In genomic region chr19:12668346-12668745, GRCh38 we compare ENCODE assay signal across 8 cellular contexts. TPM values are rescaled to one million over a fixed set of nuclear protein-coding genes. Genes with fewer than 3 reads are reported as not detected.
DNase-seq lines count a peak whose midpoint lies in the region; ATAC-seq, FAIRE-seq and TF ChIP-seq lines count a peak whose summit lies in the region.

No MANE protein-coding gene starts in this region.

- peak overlapping the region; percentile 99; the same call in 1 of the 2 replicates for H3K27ac ChIP-seq in HL-60 (replicated peaks)
- H3K27ac ChIP-seq in iPS-18a (ENCODE audit: low read length): no peak overlapping the region

- no peaks in the 10 kb centered on the region for H3K27me3 Mint-ChIP-seq in activated T-helper 17 cell treated with anti-CD3 and anti-CD28 coated beads, Interleukin-2, amount 50 U/mL, for 72 hours
- no peaks in the 10 kb centered on the region for H3K27me3 Mint-ChIP-seq in stimulated activated naive B cell treated with anti-CD40 and anti-IgM and Interleukin-4, amounts not matched to agents 10 μg/mL and 1 μg/mL and 100 μg/mL, for 72 hours

- DNase-seq in HL-60 (ENCODE audit: low read depth in 1 of 2, low spot score in 1 of 2) (no peak), GM12891 (ENCODE audit: insufficient read length, low spot score) (no peak)
- DNase-seq in stimulated activated naive B cell treated with anti-CD40 and anti-IgM and Interleukin-4, amounts not matched to agents 10 μg/mL and 1 μg/mL and 100 μg/mL, for 72 hours: no peak

- H3K36me3 ChIP-seq in iPS-18a (ENCODE audit: control insufficient read depth, low read depth, low read length): peaks cover 4% of the 10 kb centered on the region

- H3K9me3 Mint-ChIP-seq in activated T-helper 17 cell treated with anti-CD3 and anti-CD28 coated beads, Interleukin-2, amount 50 U/mL, for 72 hours: no peaks in the 10 kb centered on the region
- H3K9me3 Mint-ChIP-seq in stimulated activated naive B cell treated with anti-CD40 and anti-IgM and Interleukin-4, amounts not matched to agents 10 μg/mL and 1 μg/mL and 100 μg/mL, for 72 hours: no peaks in the 10 kb centered on the region

- peak overlapping the region; percentile 99 for H3K27ac Mint-ChIP-seq in activated T-helper 17 cell treated with anti-CD3 and anti-CD28 coated beads, Interleukin-2, amount 50 U/mL, for 72 hours
- peak overlapping the region; percentile 100 for H3K27ac Mint-ChIP-seq in stimulated activated naive B cell treated with anti-CD40 and anti-IgM and Interleukin-4, amounts not matched to agents 10 μg/mL and 1 μg/mL and 100 μg/mL, for 72 hours

- no peaks in the 10 kb centered on the region for H3K9me3 ChIP-seq in iPS-18a (ENCODE audit: control insufficient read depth, low read depth, low read length)

- FAIRE-seq in GM12891 (lab: Jason Lieb, UNC): no peak

- no peaks in the 10 kb centered on the region for H3K4me1 ChIP-seq in iPS-18a (ENCODE audit: control insufficient read depth, low read depth, low read length)

- H3K4me3 ChIP-seq in HL-60 (replicated peaks; ENCODE audit: insufficient read depth, low read length): peak overlapping the region; percentile 86
- H3K4me3 ChIP-seq in iPS-18a (ENCODE audit: low read length): peak overlapping the region; percentile 80

- H3K27me3 ChIP-seq in HL-60 (ENCODE audit: insufficient read depth, poor library complexity, severe bottlenecking): no peaks in the 10 kb centered on the region
- no peaks in the 10 kb centered on the region for H3K27me3 ChIP-seq in iPS-18a (ENCODE audit: control insufficient read depth, insufficient read depth, low read length)

- no peak for TF ChIP-seq CTCF in HL-60 (IDR thresholded peaks at IDR 0.05; ENCODE audit: insufficient read depth, low read length)

- no peak for ATAC-seq in activated T-helper 17 cell treated with anti-CD3 and anti-CD28 coated beads, Interleukin-2, amount 50 U/mL, for 72 hours (replicated peaks)
- ATAC-seq in stimulated activated naive B cell treated with anti-CD40 and anti-IgM and Interleukin-4, amounts not matched to agents 10 μg/mL and 1 μg/mL and 100 μg/mL, for 72 hours (replicated peaks): no peak
- ATAC-seq in GM21381 (IDR thresholded peaks at IDR 0.05; ENCODE audit: unreplicated experiment): no peak
- no peak for ATAC-seq in HG03571 (IDR thresholded peaks at IDR 0.05; ENCODE audit: unreplicated experiment)
- ATAC-seq in GM19463 (IDR thresholded peaks at IDR 0.05; ENCODE audit: unreplicated experiment): no peak

- TF ChIP-seq POLR2A in GM12891 (IDR thresholded peaks at IDR 0.05; ENCODE audit: low read depth, low read length): no peak

- peak overlapping the region; percentile 92 for H3K4me3 Mint-ChIP-seq in activated T-helper 17 cell treated with anti-CD3 and anti-CD28 coated beads, Interleukin-2, amount 50 U/mL, for 72 hours
- peak overlapping the region; percentile 85 to 92 for H3K4me3 Mint-ChIP-seq in stimulated activated naive B cell treated with anti-CD40 and anti-IgM and Interleukin-4, amounts not matched to agents 10 μg/mL and 1 μg/mL and 100 μg/mL, for 72 hours

- peaks cover 96% of the 10 kb centered on the region for H3K36me3 Mint-ChIP-seq in activated T-helper 17 cell treated with anti-CD3 and anti-CD28 coated beads, Interleukin-2, amount 50 U/mL, for 72 hours (ENCODE audit: low read depth)
- peaks cover 37 to 61% of the 10 kb centered on the region in 2 donors for H3K36me3 Mint-ChIP-seq in stimulated activated naive B cell treated with anti-CD40 and anti-IgM and Interleukin-4, amounts not matched to agents 10 μg/mL and 1 μg/mL and 100 μg/mL, for 72 hours

- H3K4me1 Mint-ChIP-seq in activated T-helper 17 cell treated with anti-CD3 and anti-CD28 coated beads, Interleukin-2, amount 50 U/mL, for 72 hours: peaks cover 6% of the 10 kb centered on the region
- peaks cover 48 to 74% of the 10 kb centered on the region in 2 donors for H3K4me1 Mint-ChIP-seq in stimulated activated naive B cell treated with anti-CD40 and anti-IgM and Interleukin-4, amounts not matched to agents 10 μg/mL and 1 μg/mL and 100 μg/mL, for 72 hours

- peak overlapping the region; percentile 78 for H3K9ac ChIP-seq in iPS-18a (ENCODE audit: low read length)

TF ChIP-seq in GM12891, 5 proteins besides CTCF, POLR2A, EP300 and RAD21:
- TF ChIP-seq SPI1 (IDR thresholded peaks at IDR 0.05; ENCODE audit: low read depth, low read length): no peak
- TF ChIP-seq POU2F2 (IDR thresholded peaks at IDR 0.05; ENCODE audit: low read depth, low read length): no peak
- no peak for TF ChIP-seq POLR2AphosphoS5 (IDR thresholded peaks at IDR 0.05; ENCODE audit: low read depth, low read length)
- TF ChIP-seq TAF1 (IDR thresholded peaks at IDR 0.05; ENCODE audit: low read depth, low read length): no peak
- TF ChIP-seq PAX5 (IDR thresholded peaks at IDR 0.05; ENCODE audit: insufficient read depth, low read length, severe bottlenecking): no peak

RNA-seq across cellular contexts. Expression of gene WDR83, which starts 1.7 kb away (rescaled TPM):
- total RNA-seq in activated T-helper 17 cell treated with anti-CD3 and anti-CD28 coated beads, Interleukin-2, amount 50 U/mL, for 72 hours: 10 to 100 TPM; 17.7 to 30.4 TPM
- polyA plus RNA-seq in GM12891 (2012; ENCODE audit: low read depth, missing spikeins): 13.0 TPM

RNA-seq across cellular contexts. Expression of gene MAN2B1, which starts 1.8 kb away (rescaled TPM):
- 100 to 1,000 TPM; 199 to 247 TPM for total RNA-seq in activated T-helper 17 cell treated with anti-CD3 and anti-CD28 coated beads, Interleukin-2, amount 50 U/mL, for 72 hours
- polyA plus RNA-seq in GM12891 (2012; ENCODE audit: low read depth, missing spikeins): 126 TPM

RNA-seq across cellular contexts. Expression of gene DHPS, which starts 13.3 kb away (rescaled TPM):
- total RNA-seq in activated T-helper 17 cell treated with anti-CD3 and anti-CD28 coated beads, Interleukin-2, amount 50 U/mL, for 72 hours: 100 to 1,000 TPM; 125 to 167 TPM
- 78.9 TPM for polyA plus RNA-seq in GM12891 (2012; ENCODE audit: low read depth, missing spikeins)

RNA-seq across cellular contexts. Expression of gene GNG14, which starts 19.5 kb away (rescaled TPM):
- total RNA-seq in activated T-helper 17 cell treated with anti-CD3 and anti-CD28 coated beads, Interleukin-2, amount 50 U/mL, for 72 hours: not detected
- 0.32 TPM for polyA plus RNA-seq in GM12891 (2012; ENCODE audit: low read depth, missing spikeins)

RNA-seq across cellular contexts. Expression of gene FBXW9, which starts 28.1 kb away (rescaled TPM):
- 1 to 10 TPM; 4.7 to 9.9 TPM for total RNA-seq in activated T-helper 17 cell treated with anti-CD3 and anti-CD28 coated beads, Interleukin-2, amount 50 U/mL, for 72 hours
- 5.6 TPM for polyA plus RNA-seq in GM12891 (2012; ENCODE audit: low read depth, missing spikeins)
